Comparison of ENCODE assay signal across 3 cellular contexts in genomic region chr4:173722075-173722474, GRCh38.
A peak's percentile ranks its signal among the peaks of the same experiment; 100 is the strongest.
TF ChIP-seq lines count a peak whose summit lies in the region.

No MANE protein-coding gene starts in this region.

TF ChIP-seq in SK-N-SH treated with all-trans-retinoic acid at 6 μM for 48 hours, 23 proteins besides CTCF, POLR2A, EP300 and RAD21 (continued from another document):
- TF ChIP-seq TSHZ2 (CRISPR knock-in tag; IDR thresholded peaks at IDR 0.05) (no peak), ZNF8 (CRISPR knock-in tag; IDR thresholded peaks at IDR 0.05) (no peak), ISL1 (CRISPR knock-in tag; IDR thresholded peaks at IDR 0.05) (no peak), TCF4 (CRISPR knock-in tag; IDR thresholded peaks at IDR 0.05; ENCODE audit: borderline replicate concordance) (no peak), ARNTL (CRISPR knock-in tag; IDR thresholded peaks at IDR 0.05; ENCODE audit: borderline replicate concordance, low read depth) (no peak), CREB5 (CRISPR knock-in tag; IDR thresholded peaks at IDR 0.05; ENCODE audit: low read depth) (no peak), ZNF565 (CRISPR knock-in tag; conservative IDR thresholded peaks at IDR 0.05; ENCODE audit: low read depth) (no peak), RARB (CRISPR knock-in tag; IDR thresholded peaks at IDR 0.05) (no peak), ESRRG (CRISPR knock-in tag; IDR thresholded peaks at IDR 0.05) (no peak), BACH2 (CRISPR knock-in tag; IDR thresholded peaks at IDR 0.05; ENCODE audit: borderline replicate concordance) (no peak), GLIS3 (CRISPR knock-in tag; IDR thresholded peaks at IDR 0.05) (no peak)

TF ChIP-seq in SK-N-SH, 30 proteins besides CTCF, POLR2A, EP300 and RAD21:
- TF ChIP-seq REST (IDR thresholded peaks at IDR 0.05; ENCODE audit: low read depth, low read length) (no peak), GABPA (IDR thresholded peaks at IDR 0.05; ENCODE audit: low read depth) (no peak), EZH2phosphoT487 (IDR thresholded peaks at IDR 0.05; ENCODE audit: borderline replicate concordance, low read depth) (no peak), RXRA (IDR thresholded peaks at IDR 0.05; ENCODE audit: borderline replicate concordance, low read depth) (no peak), MAX (IDR thresholded peaks at IDR 0.05; ENCODE audit: low read depth) (no peak), NFIC (IDR thresholded peaks at IDR 0.05; ENCODE audit: borderline replicate concordance) (no peak)

TF ChIP-seq in K562, 482 proteins besides CTCF, POLR2A, EP300 and RAD21 (continued from another document):
- TF ChIP-seq AFF1 (IDR thresholded peaks at IDR 0.05; ENCODE audit: low read depth in 1 of 2, partially characterized antibody in 2 of 2) = no peak
- no peak for TF ChIP-seq IRF9 (tag; IDR thresholded peaks at IDR 0.05)
- no peak for TF ChIP-seq ZNF324 (CRISPR knock-in tag; IDR thresholded peaks at IDR 0.05)
- no peak for TF ChIP-seq CREB5 (CRISPR knock-in tag; IDR thresholded peaks at IDR 0.05)
- peak; percentile 26; the same call in 1 of the 2 replicates for TF ChIP-seq ZNF316 (IDR thresholded peaks at IDR 0.05)
